ENCODE assay signal across 20 cellular contexts in genomic region chr6:163826668-163827067, GRCh38.
"Had no signal": no experiment of that assay in that cellular context is flagged by ENCODE, and none has a peak within 500 bp of the region (broad histone marks: within the 10 kb centered on the region; RNA-seq: fewer than 3 reads in every experiment).

No MANE protein-coding gene starts in this region.

- H2AFZ ChIP-seq: hepatocyte, parathyroid adenoma had no signal

- H3K9me3 ChIP-seq: testis had no signal

- H3K9me3 Mint-ChIP-seq: stimulated activated effector memory CD8-positive, alpha-beta T cell treated with anti-CD3 and anti-CD28 coated beads, Interleukin-12 subunit alpha, Interleukin-12 subunit beta, amount 100 ng/mL, for 72 hours; stimulated activated naive CD8-positive, alpha-beta T cell treated with anti-CD3 and anti-CD28 coated beads, Interleukin-15, amount 100 ng/mL, for 72 hours had no signal

- H3K36me3 Mint-ChIP-seq: naive thymus-derived CD4-positive, alpha-beta T cell; stimulated activated effector memory CD8-positive, alpha-beta T cell treated with anti-CD3 and anti-CD28 coated beads, Interleukin-12 subunit alpha, Interleukin-12 subunit beta, amount 100 ng/mL, for 72 hours had no signal

- H3K4me3 ChIP-seq: coronary artery, hepatocyte, testis, tibial nerve had no signal

- FAIRE-seq: endometrium, kidney had no signal

- H3K36me3 ChIP-seq: tibial nerve had no signal

- H3K27me3 ChIP-seq: foreskin keratinocyte, hepatocyte, testis, tibial nerve had no signal

- H3K27ac ChIP-seq: coronary artery, epithelial cell of prostate, foreskin keratinocyte, hepatocyte, parathyroid adenoma, testis, tibial nerve had no signal

- H3K27ac Mint-ChIP-seq: naive thymus-derived CD4-positive, alpha-beta T cell; nephron progenitor cell; stimulated activated effector memory CD8-positive, alpha-beta T cell treated with anti-CD3 and anti-CD28 coated beads, Interleukin-12 subunit alpha, Interleukin-12 subunit beta, amount 100 ng/mL, for 72 hours had no signal

- ATAC-seq: foreskin keratinocyte; left colon; naive thymus-derived CD4-positive, alpha-beta T cell; right cardiac atrium; stimulated activated effector memory CD8-positive, alpha-beta T cell treated with anti-CD3 and anti-CD28 coated beads, Interleukin-12 subunit alpha, Interleukin-12 subunit beta, amount 100 ng/mL, for 72 hours; stimulated activated naive CD8-positive, alpha-beta T cell treated with anti-CD3 and anti-CD28 coated beads, Interleukin-15, amount 100 ng/mL, for 72 hours had no signal

- H3K4me3 Mint-ChIP-seq: naive thymus-derived CD4-positive, alpha-beta T cell; nephron progenitor cell; stimulated activated effector memory CD8-positive, alpha-beta T cell treated with anti-CD3 and anti-CD28 coated beads, Interleukin-12 subunit alpha, Interleukin-12 subunit beta, amount 100 ng/mL, for 72 hours; stimulated activated naive CD8-positive, alpha-beta T cell treated with anti-CD3 and anti-CD28 coated beads, Interleukin-15, amount 100 ng/mL, for 72 hours had no signal

- H3K4me2 ChIP-seq: hepatocyte had no signal

- DNase-seq: central memory CD4-positive, alpha-beta T cell; effector CD4-positive, alpha-beta T cell; foreskin keratinocyte; head of caudate nucleus; kidney; left colon; naive thymus-derived CD4-positive, alpha-beta T cell; nephron progenitor cell; right cardiac atrium; stimulated activated CD4-positive, alpha-beta T cell treated with anti-CD3 and anti-CD28 coated beads, Interleukin-4, amount 100 ng/mL, for 1 hour; stimulated activated CD8-positive, alpha-beta memory T cell treated with anti-CD3 and anti-CD28 coated beads, Interleukin-4, amount 100 ng/mL, for 48 hours; stimulated activated naive CD8-positive, alpha-beta T cell treated with anti-CD3 and anti-CD28 coated beads, Interleukin-15, amount 100 ng/mL, for 72 hours; testis had no signal

- H3K79me2 ChIP-seq: hepatocyte, parathyroid adenoma had no signal

- H3K4me1 ChIP-seq: foreskin keratinocyte, parathyroid adenoma, testis had no signal

- H3K9ac ChIP-seq: parathyroid adenoma had no signal

- H3K4me1 Mint-ChIP-seq: naive thymus-derived CD4-positive, alpha-beta T cell; stimulated activated effector memory CD8-positive, alpha-beta T cell treated with anti-CD3 and anti-CD28 coated beads, Interleukin-12 subunit alpha, Interleukin-12 subunit beta, amount 100 ng/mL, for 72 hours; stimulated activated naive CD8-positive, alpha-beta T cell treated with anti-CD3 and anti-CD28 coated beads, Interleukin-15, amount 100 ng/mL, for 72 hours had no signal
